2 cellular contexts compared by ENCODE assay signal in genomic region chr18:57649536-57650495, GRCh38.
TF ChIP-seq lines count a peak whose summit lies in the region.

No MANE protein-coding gene starts in this region.

TF ChIP-seq in WTC11, 78 proteins besides CTCF, POLR2A, EP300 and RAD21 (continued from another document):
- TF ChIP-seq ZSCAN18 (CRISPR knock-in tag; IDR thresholded peaks at IDR 0.05) (no peak), USF2 (CRISPR knock-in tag; IDR thresholded peaks at IDR 0.05) (no peak), ZNF317 (CRISPR knock-in tag; IDR thresholded peaks at IDR 0.05; ENCODE audit: borderline replicate concordance, low read depth) (no peak), FOXJ3 (CRISPR knock-in tag; IDR thresholded peaks at IDR 0.05; ENCODE audit: borderline replicate concordance) (no peak)

TF ChIP-seq in GM23338, 12 proteins besides CTCF, POLR2A, EP300 and RAD21 (continued from another document):
- TF ChIP-seq ZNF462 (CRISPR knock-in tag; IDR thresholded peaks at IDR 0.05): no peak
- no peak for TF ChIP-seq CREB1 (CRISPR knock-in tag; IDR thresholded peaks at IDR 0.05; ENCODE audit: low read depth)
- no peak for TF ChIP-seq ZNF114 (CRISPR knock-in tag; IDR thresholded peaks at IDR 0.05)
- TF ChIP-seq NANOG (IDR thresholded peaks at IDR 0.05; ENCODE audit: borderline replicate concordance): no peak
- no peak for TF ChIP-seq JUNB (IDR thresholded peaks at IDR 0.05; ENCODE audit: unreplicated experiment)
- TF ChIP-seq, protein P1, sequence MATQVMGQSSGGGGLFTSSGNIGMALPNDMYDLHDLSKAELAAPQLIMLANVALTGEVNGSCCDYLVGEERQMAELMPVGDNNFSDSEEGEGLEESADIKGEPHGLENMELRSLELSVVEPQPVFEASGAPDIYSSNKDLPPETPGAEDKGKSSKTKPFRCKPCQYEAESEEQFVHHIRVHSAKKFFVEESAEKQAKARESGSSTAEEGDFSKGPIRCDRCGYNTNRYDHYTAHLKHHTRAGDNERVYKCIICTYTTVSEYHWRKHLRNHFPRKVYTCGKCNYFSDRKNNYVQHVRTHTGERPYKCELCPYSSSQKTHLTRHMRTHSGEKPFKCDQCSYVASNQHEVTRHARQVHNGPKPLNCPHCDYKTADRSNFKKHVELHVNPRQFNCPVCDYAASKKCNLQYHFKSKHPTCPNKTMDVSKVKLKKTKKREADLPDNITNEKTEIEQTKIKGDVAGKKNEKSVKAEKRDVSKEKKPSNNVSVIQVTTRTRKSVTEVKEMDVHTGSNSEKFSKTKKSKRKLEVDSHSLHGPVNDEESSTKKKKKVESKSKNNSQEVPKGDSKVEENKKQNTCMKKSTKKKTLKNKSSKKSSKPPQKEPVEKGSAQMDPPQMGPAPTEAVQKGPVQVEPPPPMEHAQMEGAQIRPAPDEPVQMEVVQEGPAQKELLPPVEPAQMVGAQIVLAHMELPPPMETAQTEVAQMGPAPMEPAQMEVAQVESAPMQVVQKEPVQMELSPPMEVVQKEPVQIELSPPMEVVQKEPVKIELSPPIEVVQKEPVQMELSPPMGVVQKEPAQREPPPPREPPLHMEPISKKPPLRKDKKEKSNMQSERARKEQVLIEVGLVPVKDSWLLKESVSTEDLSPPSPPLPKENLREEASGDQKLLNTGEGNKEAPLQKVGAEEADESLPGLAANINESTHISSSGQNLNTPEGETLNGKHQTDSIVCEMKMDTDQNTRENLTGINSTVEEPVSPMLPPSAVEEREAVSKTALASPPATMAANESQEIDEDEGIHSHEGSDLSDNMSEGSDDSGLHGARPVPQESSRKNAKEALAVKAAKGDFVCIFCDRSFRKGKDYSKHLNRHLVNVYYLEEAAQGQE (IDR thresholded peaks at IDR 0.05; ENCODE audit: unreplicated experiment): no peak
- no peak for TF ChIP-seq EZH2 (IDR thresholded peaks at IDR 0.05; ENCODE audit: low read depth, unreplicated experiment)
- TF ChIP-seq ZNF331 (CRISPR knock-in tag; IDR thresholded peaks at IDR 0.05; ENCODE audit: low read depth): no peak
- no peak for TF ChIP-seq EZH2phosphoT487 (IDR thresholded peaks at IDR 0.05; ENCODE audit: unreplicated experiment)
- TF ChIP-seq STAT1 (IDR thresholded peaks at IDR 0.05; ENCODE audit: unreplicated experiment): no peak
TF ChIP-seq in GM23338: peak in this region for 0.
